Comparison of ENCODE assay signal across 8 cellular contexts in genomic region chr11:57667715-57668466, GRCh38. TPM values are rescaled to one million over a fixed set of nuclear protein-coding genes. Genes with fewer than 3 reads are reported as not detected.
DNase-seq lines count a peak whose midpoint lies in the region; ATAC-seq and TF ChIP-seq lines count a peak whose summit lies in the region.

Gene ZDHHC5 (plus strand): TSS chr11:57668114. CDS start chr11:57673091, 4,977 bp downstream.

- peaks cover 18% of the 10 kb centered on the region for H3K36me3 Mint-ChIP-seq in activated naive CD8-positive, alpha-beta T cell treated with anti-CD3 and anti-CD28 coated beads, Interleukin-2, amount 50 U/mL, for 24 hours (ENCODE audit: low read depth)

- intact Hi-C loops in transverse colon (cut with DNase I; ENCODE audit: low total_unique reads), result loop anchor here (10.0 kb wide), 1 partner anchor 343 kb away; the partner anchor contains the start of gene TNKS1BP1

- no CpG with 5 or more reads among the region's 103 CpGs for WGBS in trophoblast cell (ENCODE audit: extremely low coverage, insufficient coverage, insufficient read length)
- 1% methylated on average over 65 of the region's 103 CpGs; no CpG with 5 or more reads in 1 of the 2 donors for WGBS in transverse colon (ENCODE audit: low coverage in 1 of 2), 2 donors

- peak within 1 kb of the TSS; percentile 98 for H3K9ac ChIP-seq in trophoblast cell (ENCODE audit: low read length)

- peak within 1 kb of the TSS; percentile 66 for H2BK120ac ChIP-seq in trophoblast cell (ENCODE audit: insufficient read depth, low read length, poor library complexity)

- peak within 1 kb of the TSS; percentile 46 for H3K4ac ChIP-seq in trophoblast cell (ENCODE audit: low read depth, low read length)

- H3K9me3 Mint-ChIP-seq in activated naive CD8-positive, alpha-beta T cell treated with anti-CD3 and anti-CD28 coated beads, Interleukin-2, amount 50 U/mL, for 24 hours, result no peaks in the 10 kb centered on the region

- H2AFZ ChIP-seq in trophoblast cell (ENCODE audit: insufficient read depth, low read length, poor library complexity), result peak within 1 kb of the TSS; percentile 74

- peak within 1 kb of the TSS; percentile 95 for H4K8ac ChIP-seq in trophoblast cell (ENCODE audit: low read depth, low read length)

- H3K79me2 ChIP-seq in trophoblast cell (ENCODE audit: control insufficient read depth, insufficient read depth, low read length, poor library complexity), result peaks cover 19% of the 10 kb centered on the region

- TF ChIP-seq POLR2A in transverse colon (IDR thresholded peaks at IDR 0.05), result peak; percentile 87

- H3K23ac ChIP-seq in trophoblast cell (ENCODE audit: low read length), result no peak within 1 kb of the TSS

- H3K4me3 ChIP-seq in cardiac muscle cell, result peak within 1 kb of the TSS; percentile 61
- H3K4me3 ChIP-seq in trophoblast cell (ENCODE audit: low read depth, low read length), result peak within 1 kb of the TSS; percentile 95
- H3K4me3 ChIP-seq in transverse colon, result peak within 1 kb of the TSS; percentile 67 to 96 (median 83)

- H3K27ac ChIP-seq in cardiac muscle cell (peak within 1 kb of the TSS; percentile 98), trophoblast cell (ENCODE audit: low read depth, low read length) (peak within 1 kb of the TSS; percentile 93), transverse colon (peak within 1 kb of the TSS; percentile 94 to 99 (median 98))

- H2BK12ac ChIP-seq in trophoblast cell (ENCODE audit: low read length), result no peak within 1 kb of the TSS

- H4K12ac ChIP-seq in trophoblast cell (ENCODE audit: low read depth, low read length), result peak within 1 kb of the TSS; percentile 85

- H3K4me1 ChIP-seq in cardiac muscle cell (ENCODE audit: low read depth) (peaks cover 7% of the 10 kb centered on the region), trophoblast cell (ENCODE audit: control insufficient read depth in 1 of 2, insufficient read depth in 2 of 2, low read length in 2 of 2) (peaks cover 2 to 4% of the 10 kb centered on the region in 2 experiments), transverse colon (peaks cover 11 to 25% (median 22%) of the 10 kb centered on the region in 4 donors)

- H3K27me3 ChIP-seq in cardiac muscle cell (no peaks in the 10 kb centered on the region), trophoblast cell (ENCODE audit: insufficient read depth, low read length) (no peaks in the 10 kb centered on the region), transverse colon (no peaks in the 10 kb centered on the region)

- DNase-seq in NCI-H1417 treated with DMSO at 0.1 percent for 48 hours (lab: John Stamatoyannopoulos, UW) (peak; percentile 100), SW480 (ENCODE audit: low spot score) (peak; percentile 99), cardiac muscle cell (ENCODE audit: low read depth in 1 of 2, low spot score in 1 of 2) (peak; percentile 98 to 100), trophoblast cell (peak; percentile 99), transverse colon (peak; percentile 99)
- DNase-seq in activated naive CD8-positive, alpha-beta T cell treated with anti-CD3 and anti-CD28 coated beads, Interleukin-2, amount 50 U/mL, for 24 hours, result peak; percentile 99

- H4K91ac ChIP-seq in trophoblast cell (ENCODE audit: low read depth, low read length), result peak within 1 kb of the TSS; percentile 85

- in situ Hi-C loops in transverse colon (cut with MboI; ENCODE audit: low pct_ligation_motif_present in 1 of 4, low pct_unique_long_range_greater_than_20kb in 1 of 4, low sequenced_read_pairs in 3 of 4), result no loop called here

- H3K36me3 ChIP-seq in cardiac muscle cell (peaks cover 8% of the 10 kb centered on the region), trophoblast cell (ENCODE audit: control insufficient read depth in 1 of 2, insufficient read depth in 2 of 2, low read length in 2 of 2) (peaks cover under 1 to 8% of the 10 kb centered on the region in 2 experiments), transverse colon (peaks cover 0 to 12% (median 5%) of the 10 kb centered on the region in 4 donors)

- H3K4me1 Mint-ChIP-seq in activated naive CD8-positive, alpha-beta T cell treated with anti-CD3 and anti-CD28 coated beads, Interleukin-2, amount 50 U/mL, for 24 hours, result peaks cover 56% of the 10 kb centered on the region

- peak within 1 kb of the TSS; percentile 92 for H3K4me2 ChIP-seq in trophoblast cell (ENCODE audit: low read length)

- H2BK5ac ChIP-seq in trophoblast cell (ENCODE audit: low read depth, low read length, poor library complexity), result peak within 1 kb of the TSS; percentile 88

- H3K9me3 ChIP-seq in cardiac muscle cell (ENCODE audit: low read depth) (no peaks in the 10 kb centered on the region), trophoblast cell (ENCODE audit: insufficient read depth, low read depth, low read length) (no peaks in the 10 kb centered on the region), transverse colon (no peaks in the 10 kb centered on the region)

- H3K14ac ChIP-seq in trophoblast cell (ENCODE audit: low read length), result peak within 1 kb of the TSS; percentile 87

- H3K79me1 ChIP-seq in trophoblast cell (ENCODE audit: low read length), result peaks cover 19% of the 10 kb centered on the region

- TF ChIP-seq CTCF in GM12873 (IDR thresholded peaks at IDR 0.05; ENCODE audit: insufficient read depth, low read depth, low read length, missing control alignments) (peak; percentile 49), cardiac muscle cell (IDR thresholded peaks at IDR 0.05; ENCODE audit: low read depth, low read length) (peak; percentile 35), transverse colon (IDR thresholded peaks at IDR 0.05) (peak in 4 of 5 experiments; percentile 28 to 63 (median 48))

- no peak for TF ChIP-seq EP300 in transverse colon (IDR thresholded peaks at IDR 0.05; ENCODE audit: low read depth)

- H3K27me3 Mint-ChIP-seq in activated naive CD8-positive, alpha-beta T cell treated with anti-CD3 and anti-CD28 coated beads, Interleukin-2, amount 50 U/mL, for 24 hours, result no peaks in the 10 kb centered on the region

- peak within 1 kb of the TSS; percentile 92 for H3K4me3 Mint-ChIP-seq in activated naive CD8-positive, alpha-beta T cell treated with anti-CD3 and anti-CD28 coated beads, Interleukin-2, amount 50 U/mL, for 24 hours

- peak within 1 kb of the TSS; percentile 92 for H3K18ac ChIP-seq in trophoblast cell (ENCODE audit: low read length)

- peak within 1 kb of the TSS; percentile 46 for H2AK5ac ChIP-seq in trophoblast cell (ENCODE audit: low read length)

- peak within 1 kb of the TSS; percentile 99 for H3K27ac Mint-ChIP-seq in activated naive CD8-positive, alpha-beta T cell treated with anti-CD3 and anti-CD28 coated beads, Interleukin-2, amount 50 U/mL, for 24 hours

- ATAC-seq in HG02759 (IDR thresholded peaks at IDR 0.05; ENCODE audit: unreplicated experiment), result peak; percentile 88
- ATAC-seq in activated naive CD8-positive, alpha-beta T cell treated with anti-CD3 and anti-CD28 coated beads, Interleukin-2, amount 50 U/mL, for 24 hours, result peak; percentile 96

RNA-seq across cellular contexts. Expression of gene ZDHHC5, which starts in this region (rescaled TPM):
- 30.9 and 36.8 TPM in 2 replicates for total RNA-seq in cardiac muscle cell
- 24.9 and 32.1 TPM in 2 replicates for polyA plus RNA-seq in cardiac muscle cell
- 77.3 and 80.9 TPM in 2 replicates for polyA plus RNA-seq in trophoblast cell (2013)
- total RNA-seq in transverse colon, result 10 to 100 TPM; 38.4 to 63.2 (median 57.6) TPM

Comparison
In these comparisons a context has a peak if more than half of its experiments do, and no peak if none do; other contexts are left out.
1. Peak in every context shown above with its lines: DNase-seq, ATAC-seq, H3K4me3 ChIP-seq and H3K27ac ChIP-seq.